ENCODE assay signal across 8 cellular contexts in the genomic region with DNA sequence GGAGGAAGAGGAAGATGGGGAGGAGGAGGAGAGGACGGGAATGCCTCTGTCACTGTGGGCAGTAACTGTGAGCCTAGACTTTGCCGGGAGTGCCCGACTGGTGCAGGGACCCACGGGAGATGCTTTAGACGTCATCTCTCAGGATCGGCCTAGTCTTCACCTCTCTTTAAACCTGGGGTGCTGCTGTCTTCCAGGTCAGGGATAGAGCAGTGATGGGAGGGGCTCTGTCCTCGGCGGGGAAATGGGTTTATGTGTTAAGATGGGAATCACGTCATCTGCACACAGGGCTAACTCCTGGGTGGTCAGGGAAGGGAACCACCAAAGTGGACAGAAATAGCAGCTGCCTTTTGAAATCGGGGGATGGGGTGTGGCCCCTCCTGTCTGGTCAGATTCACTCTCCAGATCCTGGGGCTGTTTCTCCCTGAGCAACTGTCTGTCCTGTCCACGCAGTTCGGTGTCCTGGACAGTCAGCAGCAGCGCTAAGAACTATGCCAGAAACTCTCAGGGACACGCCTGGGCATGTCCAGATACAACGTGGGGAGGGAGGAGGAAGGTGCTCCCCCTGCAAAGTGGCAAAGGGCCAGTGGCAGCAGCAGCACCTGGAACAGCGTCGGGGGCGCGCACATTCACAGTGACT. TPM values are rescaled to one million over a fixed set of nuclear protein-coding genes. Genes with fewer than 3 reads are reported as not detected.
DNase-seq lines count a peak whose midpoint lies in the region; ATAC-seq and TF ChIP-seq lines count a peak whose summit lies in the region.

No MANE protein-coding gene starts in this region.

- TF ChIP-seq CTCF in MM.1S (IDR thresholded peaks at IDR 0.05; ENCODE audit: low read length) (no peak), body of pancreas (IDR thresholded peaks at IDR 0.05) (no peak), left lung (IDR thresholded peaks at IDR 0.05) (no peak), transverse colon (IDR thresholded peaks at IDR 0.05) (no peak)

- H3K4me3 ChIP-seq in MM.1S (ENCODE audit: low read length) (no peak overlapping the region), body of pancreas (no peak overlapping the region), left lung (no peak overlapping the region), transverse colon (no peak overlapping the region)

- peak; percentile 58 for ATAC-seq in body of pancreas
- peak; percentile 68 for ATAC-seq in left lung

- no peak for TF ChIP-seq EP300 in transverse colon (IDR thresholded peaks at IDR 0.05; ENCODE audit: low read depth)

- TF ChIP-seq POLR2A in body of pancreas (IDR thresholded peaks at IDR 0.05) (no peak), transverse colon (IDR thresholded peaks at IDR 0.05) (no peak)

- H3K9me3 ChIP-seq in MM.1S (replicated peaks; ENCODE audit: insufficient read depth, low read length) (no peaks in the 10 kb centered on the region), body of pancreas (no peaks in the 10 kb centered on the region), left lung (no peaks in the 10 kb centered on the region), transverse colon (no peaks in the 10 kb centered on the region)

- intact Hi-C loops in body of pancreas (cut with DNase I): no loop called here
- intact Hi-C loops in left lung (cut with DNase I): no loop called here
- intact Hi-C loops in transverse colon (cut with DNase I; ENCODE audit: low total_unique reads): no loop called here

- H3K27ac ChIP-seq in MM.1S (ENCODE audit: low read length) (peak overlapping the region; percentile 22; the same call in 1 of the 2 replicates), body of pancreas (peak overlapping the region; percentile 70 to 86 (median 77)), left lung (peak overlapping the region; percentile 55 to 82), transverse colon (peak overlapping the region; percentile 68 to 87 (median 84))

- no peaks in the 10 kb centered on the region for H3K9me2 ChIP-seq in MM.1S (replicated peaks; ENCODE audit: insufficient read depth, low read length)

- H2AFZ ChIP-seq in MM.1S (ENCODE audit: low read length): no peak overlapping the region

- DNase-seq in DMS79 (lab: John Stamatoyannopoulos, UW): peak; percentile 93
- DNase-seq in MM.1S: no peak
- DNase-seq in body of pancreas: peak; percentile 43 to 82 (median 60)
- no peak for DNase-seq in left lung
- DNase-seq in transverse colon: no peak
- DNase-seq in activated T-cell treated with anti-CD3 and anti-CD28 coated beads, Interleukin-2, amount 50 U/mL, for 24 hours: no peak
- DNase-seq in NCI-H146 (lab: John Stamatoyannopoulos, UW): no peak
- no peak for DNase-seq in activated CD4-positive, CD25-positive, alpha-beta regulatory T cell (lab: John Stamatoyannopoulos, UW)

- H3K27me3 Mint-ChIP-seq in activated T-cell treated with anti-CD3 and anti-CD28 coated beads, Interleukin-2, amount 50 U/mL, for 24 hours: no peaks in the 10 kb centered on the region

- H3K4me1 Mint-ChIP-seq in activated T-cell treated with anti-CD3 and anti-CD28 coated beads, Interleukin-2, amount 50 U/mL, for 24 hours (ENCODE audit: low read depth): peaks cover 15% of the 10 kb centered on the region

- H4K20me1 ChIP-seq in MM.1S (ENCODE audit: insufficient read depth, low read length): no peaks in the 10 kb centered on the region

- H3K27ac Mint-ChIP-seq in activated T-cell treated with anti-CD3 and anti-CD28 coated beads, Interleukin-2, amount 50 U/mL, for 24 hours: no peak overlapping the region

- H3K27me3 ChIP-seq in MM.1S (replicated peaks; ENCODE audit: insufficient read depth, low read length): no peaks in the 10 kb centered on the region
- H3K27me3 ChIP-seq in body of pancreas: no peaks in the 10 kb centered on the region
- no peaks in the 10 kb centered on the region for H3K27me3 ChIP-seq in left lung
- no peaks in the 10 kb centered on the region for H3K27me3 ChIP-seq in transverse colon

- H3K4me2 ChIP-seq in MM.1S (ENCODE audit: low read depth, low read length): no peak overlapping the region

- no peak overlapping the region for H3K9ac ChIP-seq in MM.1S (ENCODE audit: low read length)

- peaks cover 24% of the 10 kb centered on the region for H3K36me3 ChIP-seq in MM.1S (replicated peaks; ENCODE audit: insufficient read depth, low read length)
- H3K36me3 ChIP-seq in body of pancreas (replicated peaks in 1 of 2; ENCODE audit: insufficient read depth in 1 of 2, low read depth in 2 of 2): peaks cover 0 to 5% of the 10 kb centered on the region in 2 donors
- H3K36me3 ChIP-seq in left lung: peaks cover 0 to 27% of the 10 kb centered on the region in 2 donors
- peaks cover 0 to 8% (median 2%) of the 10 kb centered on the region in 4 donors for H3K36me3 ChIP-seq in transverse colon

- WGBS in body of pancreas, 2 donors: 35 to 37% methylated on average over 18 to 19 of the region's 19 CpGs
- 39 to 69% methylated on average over 3 to 19 of the region's 19 CpGs for WGBS in transverse colon (ENCODE audit: low coverage in 1 of 2), 2 donors

- peaks cover 11% of the 10 kb centered on the region for H3K36me3 Mint-ChIP-seq in activated T-cell treated with anti-CD3 and anti-CD28 coated beads, Interleukin-2, amount 50 U/mL, for 24 hours (ENCODE audit: low read depth)

- peaks cover 21% of the 10 kb centered on the region for H3F3A ChIP-seq in MM.1S (ENCODE audit: insufficient read depth, low read length)

- in situ Hi-C loops in transverse colon (cut with MboI; ENCODE audit: low pct_ligation_motif_present in 1 of 4, low pct_unique_long_range_greater_than_20kb in 1 of 4, low sequenced_read_pairs in 3 of 4): no loop called here

- H3K4me1 ChIP-seq in MM.1S (ENCODE audit: low read length) (0 out of 2 replicates have a peak, but pooled peaks cover 6% of the 10 kb centered on the region), body of pancreas (peaks cover 47% of the 10 kb centered on the region), left lung (peaks cover 16 to 26% of the 10 kb centered on the region in 2 donors), transverse colon (peaks cover 41 to 46% (median 44%) of the 10 kb centered on the region in 4 donors)

- H3K79me2 ChIP-seq in MM.1S (ENCODE audit: low read length): peaks cover 87% of the 10 kb centered on the region

- no peaks in the 10 kb centered on the region for H3K9me3 Mint-ChIP-seq in activated T-cell treated with anti-CD3 and anti-CD28 coated beads, Interleukin-2, amount 50 U/mL, for 24 hours

- no peak overlapping the region for H3K4me3 Mint-ChIP-seq in activated T-cell treated with anti-CD3 and anti-CD28 coated beads, Interleukin-2, amount 50 U/mL, for 24 hours

RNA-seq across cellular contexts. Expression of gene GAS6, which starts 26.8 kb away (rescaled TPM):
- total RNA-seq in body of pancreas: 100 to 1,000 TPM in 1 of 2 donors, 10 to 100 TPM in 1; 83.0 to 145 TPM
- total RNA-seq in left lung: 100 to 1,000 TPM in 1 of 2 donors, 10 to 100 TPM in 1; 79.9 to 169 TPM
- total RNA-seq in transverse colon: 100 to 1,000 TPM; 152 to 284 (median 169) TPM

Comparison
In these comparisons a context has a peak if more than half of its experiments do, and no peak if none do; other contexts are left out.
1. DNase-seq: peak in DMS79 (single experiment) and body of pancreas (4 of 4); none in MM.1S (single experiment), left lung (0 of 2), transverse colon (single experiment), activated T-cell treated with anti-CD3 and anti-CD28 coated beads, Interleukin-2, amount 50 U/mL, for 24 hours (single experiment), NCI-H146 (single experiment) and activated CD4-positive, CD25-positive, alpha-beta regulatory T cell (0 of 4).
2. H3K27ac ChIP-seq: peak in every context shown above with its lines; median percentile 84 in transverse colon; 77 in body of pancreas; 68 in left lung; 22 in MM.1S.